ENCODE assay signal across 11 cellular contexts in the genomic region with DNA sequence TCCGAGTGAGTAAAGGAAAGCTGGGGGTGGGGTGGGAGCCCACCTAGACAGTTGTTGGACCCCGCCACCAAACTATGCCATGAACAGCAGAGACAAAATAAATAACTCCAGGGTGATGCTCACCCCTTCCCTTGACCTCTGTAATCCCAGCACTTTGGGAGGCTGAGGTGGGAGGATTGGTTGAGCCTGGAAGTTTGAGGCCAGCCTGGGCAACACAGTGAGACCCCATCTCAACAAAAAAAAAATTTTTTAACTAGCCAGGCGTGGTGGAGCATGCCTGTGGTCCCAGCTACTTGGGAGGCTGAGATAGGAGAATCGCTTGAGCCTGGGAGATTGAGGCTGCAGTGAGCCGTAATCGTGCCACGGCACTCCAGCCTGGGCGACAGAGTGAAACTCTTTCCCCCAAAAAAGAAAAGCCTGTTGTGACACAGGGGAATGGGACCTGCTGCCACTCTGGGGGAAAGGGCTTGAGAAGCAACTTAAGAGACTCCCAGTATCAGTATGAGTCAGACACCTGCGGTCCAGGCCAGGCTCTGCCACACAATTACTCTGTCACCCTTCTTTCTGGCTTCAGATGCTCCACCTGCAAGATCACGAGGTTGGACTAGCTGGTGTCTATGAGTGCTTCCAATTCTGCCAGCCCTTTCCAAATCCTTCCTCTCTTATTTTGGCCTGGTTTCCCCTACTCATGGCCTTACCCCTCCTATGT. TPM values are rescaled to one million over a fixed set of nuclear protein-coding genes. Genes with fewer than 3 reads are reported as not detected.
DNase-seq lines count a peak whose midpoint lies in the region; ATAC-seq lines count a peak whose summit lies in the region.
"Had no signal": no experiment of that assay in that cellular context is flagged by ENCODE, and none has a peak within 500 bp of the region (broad histone marks: within the 10 kb centered on the region; RNA-seq: fewer than 3 reads in every experiment).

No MANE protein-coding gene starts in this region.

- DNase-seq in NAMALWA (ENCODE audit: low spot score) (peak; percentile 46), left ventricle myocardium superior (no peak), hepatic stellate cell (ENCODE audit: low spot score) (no peak), SHP77 treated with DMSO at 0.1 percent for 48 hours (lab: John Stamatoyannopoulos, UW) (no peak), RKO (ENCODE audit: low spot score) (no peak)
- DNase-seq: NCI-H774, uterus had no signal

- ATAC-seq in GM18520 (IDR thresholded peaks at IDR 0.05; ENCODE audit: unreplicated experiment) (peak; percentile 51), GM21825 (IDR thresholded peaks at IDR 0.05; ENCODE audit: unreplicated experiment) (peak; percentile 63), left ventricle myocardium superior (peak; percentile 29), GM19328 (IDR thresholded peaks at IDR 0.05; ENCODE audit: unreplicated experiment) (no peak)
- ATAC-seq: left lung had no signal

- intact Hi-C loops in left ventricle myocardium superior (cut with micrococcal nuclease): no loop called here

RNA-seq across cellular contexts. Expression of a gene that starts 5.0 kb away (rescaled TPM):
- total RNA-seq in left ventricle myocardium superior: 155 TPM

RNA-seq across cellular contexts. Expression of a gene that starts 20.3 kb away (rescaled TPM):
- 37.6 TPM for total RNA-seq in left ventricle myocardium superior

RNA-seq across cellular contexts. Expression of a gene that starts 30.6 kb away (rescaled TPM):
- 26.8 TPM for total RNA-seq in left ventricle myocardium superior

RNA-seq across cellular contexts. Expression of a gene that starts 40.9 kb away (rescaled TPM):
- total RNA-seq in left ventricle myocardium superior: 1.2 TPM
